Comparison of ENCODE assay signal across 32 cellular contexts in the genomic region with DNA sequence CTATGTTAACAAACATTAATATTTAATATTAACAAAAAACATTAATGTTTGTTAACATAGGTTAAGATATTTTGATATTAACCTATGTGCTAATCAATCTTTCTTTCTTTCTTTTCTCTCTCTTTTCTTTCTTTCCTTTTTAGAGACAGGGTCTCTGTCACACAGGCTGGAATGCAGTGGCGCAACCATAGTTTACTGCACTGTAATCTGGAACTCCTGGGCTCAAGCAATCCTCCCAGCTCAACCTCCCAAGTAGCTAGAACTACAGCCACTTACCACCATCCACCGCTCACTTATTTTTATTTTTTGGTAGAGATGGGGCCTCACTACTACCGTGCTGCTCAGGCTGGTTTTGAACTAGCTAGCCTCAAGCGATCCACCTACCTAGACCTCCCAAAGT. TPM values are rescaled to one million over a fixed set of nuclear protein-coding genes. Genes with fewer than 3 reads are reported as not detected.
A peak's percentile ranks its signal among the peaks of the same experiment; 100 is the strongest.
DNase-seq lines count a peak whose midpoint lies in the region; ATAC-seq, FAIRE-seq and TF ChIP-seq lines count a peak whose summit lies in the region.
"Had no signal": no experiment of that assay in that cellular context is flagged by ENCODE, and none has a peak within 500 bp of the region (broad histone marks: within the 10 kb centered on the region; RNA-seq: fewer than 3 reads in every experiment).

No MANE protein-coding gene starts in this region.

- TF ChIP-seq RAD21 in K562 (CRISPR knock-in tag; conservative IDR thresholded peaks at IDR 0.05 in 1 of 2, IDR thresholded peaks at IDR 0.05 in 1 of 2) = no peak

- POLR2A ChIA-PET in K562 (lab: Yijun Ruan, JAX) = no interaction called here

- no peak overlapping the region for H3K4me2 ChIP-seq in K562 (ENCODE audit: insufficient read depth, low read length)

- no peak overlapping the region for H3K27ac ChIP-seq in K562 (ENCODE audit: extremely low read depth, low read depth, low read length)
- H3K27ac ChIP-seq in right lobe of liver = no peak overlapping the region
- peak overlapping the region; percentile 94 for H3K27ac ChIP-seq in temporal lobe (ENCODE audit: low read depth, low read length)
- H3K27ac ChIP-seq: right atrium auricular region, spleen, thoracic aorta had no signal

- no peak for TF ChIP-seq EP300 in K562 (IDR thresholded peaks at IDR 0.05; ENCODE audit: low read length)

- no peak overlapping the region for H3K9ac ChIP-seq in K562 (ENCODE audit: insufficient read depth in 1 of 2, low read depth in 2 of 2, low read length in 2 of 2)

- FAIRE-seq in K562 (lab: Jason Lieb, UNC) = no peak
- FAIRE-seq: A204.1, D721Med, endothelial cell of umbilical vein, frontal cortex had no signal

- H4K20me1 ChIP-seq in K562 (replicated peaks; ENCODE audit: control insufficient read depth, insufficient read depth, low read length) = peaks cover 10% of the 10 kb centered on the region; the same call in 1 of the 2 replicates

- no peak overlapping the region for H3K4me3 ChIP-seq in K562
- no peak overlapping the region for H3K4me3 ChIP-seq in right lobe of liver
- H3K4me3 ChIP-seq: right atrium auricular region, spleen, thoracic aorta had no signal

- WGBS in K562 (ENCODE audit: insufficient coverage, low coverage, missing lambda C conversion rate) = 82% methylated on average over 4 of the region's 4 CpGs
- 96% methylated on average over 3 of the region's 4 CpGs for WGBS in right lobe of liver (ENCODE audit: insufficient coverage, low coverage, low lambda C conversion rate, missing lambda C conversion rate)

- CTCF ChIA-PET in K562 (lab: Yijun Ruan, JAX; ENCODE audit: low intra/inter-chr PET ratio) = no interaction called here

- H3K36me3 ChIP-seq in K562 (ENCODE audit: control insufficient read depth, insufficient read depth, low read length) (no peaks in the 10 kb centered on the region), right lobe of liver (no peaks in the 10 kb centered on the region)
- H3K36me3 ChIP-seq: right atrium auricular region, thoracic aorta had no signal

- TF ChIP-seq CTCF in K562 (IDR thresholded peaks at IDR 0.05 in 2 of 3, conservative IDR thresholded peaks at IDR 0.05 in 1 of 3; ENCODE audit: insufficient read depth in 2 of 3, low read depth in 1 of 3, low read length in 3 of 3) (no peak), right lobe of liver (IDR thresholded peaks at IDR 0.05) (no peak)

- DNase-seq in left ventricle myocardium superior = no peak
- DNase-seq in Right ventricle myocardium superior = no peak
- no peak for DNase-seq in K562 (ENCODE audit: extremely low read depth in 1 of 4, low spot score in 3 of 4)
- no peak for DNase-seq in right lobe of liver
- DNase-seq in NCI-H1092 treated with DMSO at 0.1 percent for 48 hours (lab: John Stamatoyannopoulos, UW) = no peak
- DNase-seq in middle frontal gyrus (ENCODE audit: extremely low spot score, low spot score) = no peak
- no peak for DNase-seq in NCI-H1048 (lab: John Stamatoyannopoulos, UW)
- DNase-seq: activated CD4-positive, alpha-beta memory T cell treated with anti-CD3 and anti-CD28 coated beads for 36 hours; activated CD4-positive, CD25-positive, alpha-beta regulatory T cell treated with anti-CD3 and anti-CD28 coated beads, Interleukin-2, amount 50 U/mL, for 72 hours; activated naive CD4-positive, alpha-beta T cell; activated naive CD8-positive, alpha-beta T cell treated with anti-CD3 and anti-CD28 coated beads, Interleukin-2, amount 50 U/mL, for 24 hours; activated T-cell treated with anti-CD3 and anti-CD28 coated beads, Interleukin-2, amount 50 U/mL, for 72 hours; AML-193; CD4-positive, CD25-positive, alpha-beta regulatory T cell; DND-41; H7; kidney glomerular epithelial cell; mammary epithelial cell; MV-4-11; NCI-H1694 treated with DMSO at 0.1 percent for 48 hours; NCI-H446 treated with DMSO at 0.1 percent for 48 hours; NCI-H82; spleen; stimulated activated CD4-positive, alpha-beta T cell treated with anti-CD3 and anti-CD28 coated beads, Interleukin-2, amount 100 ng/mL, for 24 hours; stimulated activated naive CD8-positive, alpha-beta T cell treated with anti-CD3 and anti-CD28 coated beads, Interleukin-15, Interleukin-2, amounts not matched to agents 100 U/mL and 50 U/mL, for 24 hours had no signal

- H3K27me3 ChIP-seq in K562 (ENCODE audit: control insufficient read depth in 2 of 2, insufficient read depth in 2 of 2, low read length in 2 of 2) = no peaks in the 10 kb centered on the region
- H3K27me3 ChIP-seq in right lobe of liver = no peaks in the 10 kb centered on the region
- H3K27me3 ChIP-seq: right atrium auricular region, spleen had no signal

- H3K79me2 ChIP-seq in K562 (ENCODE audit: control insufficient read depth, insufficient read depth, low read length) = peaks cover 89% of the 10 kb centered on the region

- intact Hi-C loops in left ventricle myocardium superior (cut with micrococcal nuclease) (no loop called here), Right ventricle myocardium superior (cut with DNase I) (no loop called here), K562 (cut with micrococcal nuclease) (no loop called here), right lobe of liver (cut with DNase I) (no loop called here)

- H2AFZ ChIP-seq in K562 (ENCODE audit: low read depth, low read length) = no peak overlapping the region

- H3K4me1 ChIP-seq in K562 (replicated peaks in 1 of 2; ENCODE audit: control insufficient read depth in 2 of 2, insufficient read depth in 2 of 2, low read length in 2 of 2) (peaks cover 13 to 16% of the 10 kb centered on the region in 2 experiments; a peak in 3 of 5 replicates), right lobe of liver (peaks cover 0 to 21% (median 3%) of the 10 kb centered on the region in 4 donors)

- peak; percentile 17 for ATAC-seq in left ventricle myocardium superior
- no peak for ATAC-seq in Right ventricle myocardium superior (ENCODE audit: poor library complexity)
- peak; percentile 44; the same call in 2 of the 3 replicates for ATAC-seq in K562
- ATAC-seq in right lobe of liver = peak in 3 of 4 donors; percentile 29 to 58 (median 39)
- ATAC-seq: activated naive CD8-positive, alpha-beta T cell treated with anti-CD3 and anti-CD28 coated beads, Interleukin-2, amount 50 U/mL, for 24 hours; activated T-cell treated with anti-CD3 and anti-CD28 coated beads, Interleukin-2, amount 50 U/mL, for 72 hours; stimulated activated naive CD8-positive, alpha-beta T cell treated with anti-CD3 and anti-CD28 coated beads, Interleukin-15, Interleukin-2, amounts not matched to agents 100 U/mL and 50 U/mL, for 24 hours had no signal

- no peaks in the 10 kb centered on the region for H3K9me3 ChIP-seq in K562 (replicated peaks; ENCODE audit: control insufficient read depth, insufficient read depth, low read depth, low read length)
- no peaks in the 10 kb centered on the region for H3K9me3 ChIP-seq in right lobe of liver
- H3K9me3 ChIP-seq: right atrium auricular region, spleen, thoracic aorta had no signal

- in situ Hi-C loops in K562 (cut with MboI) = no loop called here

- TF ChIP-seq POLR2A in K562 (conservative IDR thresholded peaks at IDR 0.05) (no peak), right lobe of liver (IDR thresholded peaks at IDR 0.05) (no peak)

- BruUV-seq in K562 (replicated peaks; lab: Mats Ljungman, UMichigan) = no TSS peak

- no peaks in the 10 kb centered on the region for H3K9me1 ChIP-seq in K562 (ENCODE audit: control insufficient read depth, insufficient read depth, low read length)

TF ChIP-seq in K562, 482 proteins besides CTCF, POLR2A, EP300 and RAD21 (continues in another document):
- no peak for TF ChIP-seq MTA2 (IDR thresholded peaks at IDR 0.05; ENCODE audit: low read depth)

RNA-seq across cellular contexts. Expression of gene SIK3, which starts 13.2 kb away (rescaled TPM):
- total RNA-seq in left ventricle myocardium superior = 31.9 TPM
- total RNA-seq in Right ventricle myocardium superior = 30.6 TPM
- 63.2 and 103 TPM in 2 replicates for total RNA-seq in K562 (2011; cell fraction: chromatin; rRNA removed; ENCODE audit: low replicate concordance)
- total RNA-seq in K562 (2011; cell fraction: nucleolus; rRNA removed) = 30.0 and 38.4 TPM in 2 replicates
- 51.0 and 57.2 TPM in 2 replicates for total RNA-seq in K562 (2011; cell fraction: nucleoplasm; rRNA removed)
- 8.4 and 9.5 TPM in 2 replicates for total RNA-seq in K562 (2014; rRNA removed)
- total RNA-seq in K562 (2014; rRNA removed; fragmentation: Illumina TruSeq; extraction: Trizol) = 10.7 and 10.8 TPM in 2 replicates
- 7.6 and 8.5 TPM in 2 replicates for total RNA-seq in K562 (2015; rRNA removed; fragmentation: Illumina TruSeq; extraction: Trizol)
- 16.7 and 21.6 TPM in 2 replicates for total RNA-seq in K562 (2021)
- 6.1 and 7.3 TPM in 2 replicates for polyA plus RNA-seq in K562 (2011; rRNA removed)
- 4.2 and 4.4 TPM in 2 replicates for polyA plus RNA-seq in K562 (2011; cell fraction: cytosol; rRNA removed)
- 21.4 and 34.9 TPM in 2 replicates for polyA plus RNA-seq in K562 (2011; cell fraction: nucleus; rRNA removed)
- 9.5 and 10.3 TPM in 2 replicates for polyA plus RNA-seq in K562 (2012)
- polyA plus RNA-seq in K562 (2014; fragmentation: Illumina TruSeq; extraction: Trizol) = 12.2 and 14.0 TPM in 2 replicates
- polyA plus RNA-seq in K562 (2014; fragmentation: Nextera tagmentation; extraction: Ambion mirVana) = 1 to 10 TPM; 1.6 to 1.8 TPM
- polyA plus RNA-seq in K562 (2014; rRNA removed) = 8.0 and 8.9 TPM in 2 replicates
- 14.2 and 16.0 TPM in 2 replicates for polyA minus RNA-seq in K562 (2011; rRNA and poly(A)+ RNA removed)
- polyA minus RNA-seq in K562 (2011; cell fraction: cytosol; rRNA and poly(A)+ RNA removed) = 6.6 and 9.6 TPM in 2 replicates
- polyA minus RNA-seq in K562 (2011; cell fraction: nucleus; rRNA and poly(A)+ RNA removed) = 22.2 and 28.9 TPM in 2 replicates
- total RNA-seq in right lobe of liver = 10 to 100 TPM; 22.0 to 35.4 (median 26.8) TPM
- 21.6 TPM for total RNA-seq in temporal lobe

RNA-seq across cellular contexts. Expression of gene PAFAH1B2, which starts 59.1 kb away (rescaled TPM):
- total RNA-seq in left ventricle myocardium superior (51.4 TPM), Right ventricle myocardium superior (42.6 TPM), K562 (2014; rRNA removed) (61.0 and 64.9 TPM in 2 replicates), K562 (2014; rRNA removed; fragmentation: Illumina TruSeq; extraction: Trizol) (94.7 and 109 TPM in 2 replicates), K562 (2015; rRNA removed; fragmentation: Illumina TruSeq; extraction: Trizol) (70.4 and 74.2 TPM in 2 replicates), K562 (2021) (82.3 and 90.2 TPM in 2 replicates), right lobe of liver (10 to 100 TPM; 22.2 to 39.1 (median 29.3) TPM), temporal lobe (142 TPM)
- total RNA-seq in K562 (2011; cell fraction: chromatin; rRNA removed; ENCODE audit: low replicate concordance) = 47.5 and 78.4 TPM in 2 replicates
- total RNA-seq in K562 (2011; cell fraction: nucleolus; rRNA removed) = 27.7 and 27.9 TPM in 2 replicates
- 55.0 and 89.9 TPM in 2 replicates for total RNA-seq in K562 (2011; cell fraction: nucleoplasm; rRNA removed)
- polyA plus RNA-seq in K562 (2011; rRNA removed) (43.3 and 55.3 TPM in 2 replicates), K562 (2014; fragmentation: Illumina TruSeq; extraction: Trizol) (38.0 and 39.3 TPM in 2 replicates), K562 (2014; fragmentation: Nextera tagmentation; extraction: Ambion mirVana) (10 to 100 TPM; 27.8 to 81.6 TPM), K562 (2014; rRNA removed) (34.5 and 36.4 TPM in 2 replicates)
- 31.2 and 34.2 TPM in 2 replicates for polyA plus RNA-seq in K562 (2011; cell fraction: cytosol; rRNA removed)
- 17.3 and 17.8 TPM in 2 replicates for polyA plus RNA-seq in K562 (2011; cell fraction: nucleus; rRNA removed)
- 28.3 and 30.4 TPM in 2 replicates for polyA plus RNA-seq in K562 (2012)
- polyA minus RNA-seq in K562 (2011; rRNA and poly(A)+ RNA removed) = 203 and 224 TPM in 2 replicates
- polyA minus RNA-seq in K562 (2011; cell fraction: cytosol; rRNA and poly(A)+ RNA removed) = 49.4 and 74.5 TPM in 2 replicates
- polyA minus RNA-seq in K562 (2011; cell fraction: nucleus; rRNA and poly(A)+ RNA removed) = 15.5 and 22.9 TPM in 2 replicates
